ENCODE assay signal across 8 cellular contexts in genomic region chr1:79052829-79053449, GRCh38. TPM values are rescaled to one million over a fixed set of nuclear protein-coding genes. Genes with fewer than 3 reads are reported as not detected.
DNase-seq lines count a peak whose midpoint lies in the region; ATAC-seq and TF ChIP-seq lines count a peak whose summit lies in the region.

No MANE protein-coding gene starts in this region.

- DNase-seq in MG63 (no peak), lung microvascular endothelial cell (ENCODE audit: low read depth in 2 of 2) (peak; percentile 40 to 47), occipital lobe (lab: John Stamatoyannopoulos, UW) (no peak), type B pancreatic cell (ENCODE audit: extremely low spot score, unreplicated experiment) (no peak), hepatic stellate cell (ENCODE audit: low spot score) (no peak), T1000 (lab: John Stamatoyannopoulos, UW) (no peak)

- no peak for TF ChIP-seq CTCF in type B pancreatic cell (conservative IDR thresholded peaks at IDR 0.05)

- peak; percentile 99 for ATAC-seq in GM18511 (IDR thresholded peaks at IDR 0.05; ENCODE audit: unreplicated experiment)
- ATAC-seq in GM21737 (IDR thresholded peaks at IDR 0.05; ENCODE audit: unreplicated experiment), result peak; percentile 98

- H3K9me3 ChIP-seq in MG63, result no peaks in the 10 kb centered on the region

- no peaks in the 10 kb centered on the region for H3K27me3 Mint-ChIP-seq in type B pancreatic cell

- H3K27ac Mint-ChIP-seq in type B pancreatic cell, result no peak overlapping the region

- no peaks in the 10 kb centered on the region for H3K36me3 ChIP-seq in MG63

- no peaks in the 10 kb centered on the region for H3K4me1 Mint-ChIP-seq in type B pancreatic cell (ENCODE audit: unreplicated experiment)

- H3K4me3 Mint-ChIP-seq in type B pancreatic cell, result no peak overlapping the region

- no peaks in the 10 kb centered on the region for H3K36me3 Mint-ChIP-seq in type B pancreatic cell

- H3K4me3 ChIP-seq in MG63, result peak overlapping the region; percentile 49

- no peaks in the 10 kb centered on the region for H3K27me3 ChIP-seq in MG63

- H3K9me3 Mint-ChIP-seq in type B pancreatic cell, result no peaks in the 10 kb centered on the region

RNA-seq across cellular contexts. Expression of gene ADGRL4, which starts 46.4 kb away (rescaled TPM):
- total RNA-seq in MG63 (2014; rRNA removed; shearing (Covaris generic); ENCODE audit: low replicate concordance), result 0.10 and 0.49 TPM in 2 replicates
- total RNA-seq in lung microvascular endothelial cell, result 77.8 and 109 TPM in 2 replicates
- 3.1 TPM for total RNA-seq in occipital lobe
- total RNA-seq in type B pancreatic cell (ENCODE audit: low replicate concordance), result 0.56 TPM in 1 of 2 replicates, not detected in the other

Comparison
In these comparisons a context has a peak if more than half of its experiments do, and no peak if none do; other contexts are left out.
1. DNase-seq: peak in lung microvascular endothelial cell (2 of 2); none in MG63 (single experiment), occipital lobe (single experiment), type B pancreatic cell (single experiment), hepatic stellate cell (single experiment) and T1000 (single experiment).
2. RNA of gene ADGRL4, which starts 46.4 kb away (total RNA-seq): 77.8 to 109 TPM in lung microvascular endothelial cell; 3.1 TPM in occipital lobe (single experiment), 0.56 TPM in type B pancreatic cell and 0.10 to 0.49 TPM in MG63; every median in the first group is over 10 times any median in the second.